Comparison of ENCODE assay signal across 1 cellular context in genomic region chr10:72625608-72626443, GRCh38.
A peak's percentile ranks its signal among the peaks of the same experiment; 100 is the strongest.
TF ChIP-seq lines count a peak whose summit lies in the region.

Gene MICU1 (minus strand): TSS chr10:72626079. CDS start chr10:72566793, 59,286 bp downstream.

TF ChIP-seq in HepG2, 621 proteins besides CTCF, POLR2A, EP300 and RAD21 (continued from another document and continues in another):
- TF ChIP-seq RAD51 (IDR thresholded peaks at IDR 0.05; ENCODE audit: borderline replicate concordance) (peak; percentile 71), NFYC (CRISPR knock-in tag; IDR thresholded peaks at IDR 0.05) (peak; percentile 40; the same call in 1 of the 2 replicates), FOXC1 (CRISPR knock-in tag; IDR thresholded peaks at IDR 0.05; ENCODE audit: borderline replicate concordance) (0 out of 2 replicates have a peak, but pooled peaks have one; percentile 65), ZNF451 (CRISPR knock-in tag; IDR thresholded peaks at IDR 0.05) (peak; percentile 67; the same call in 1 of the 2 replicates), MAZ (IDR thresholded peaks at IDR 0.05; ENCODE audit: borderline replicate concordance, low read depth, low read length) (peak; percentile 70; the same call in 1 of the 2 replicates), MAZ (CRISPR knock-in tag; IDR thresholded peaks at IDR 0.05; ENCODE audit: low read depth) (peak; percentile 86), HHEX (CRISPR knock-in tag; IDR thresholded peaks at IDR 0.05) (no peak), KMT2A (CRISPR knock-in tag; IDR thresholded peaks at IDR 0.05) (peak; percentile 91), ZNF839 (CRISPR knock-in tag; IDR thresholded peaks at IDR 0.05; ENCODE audit: borderline replicate concordance) (peak; percentile 87; the same call in 1 of the 2 replicates), HNF4G (IDR thresholded peaks at IDR 0.05; ENCODE audit: borderline replicate concordance, low read depth, low read length) (no peak), HNF4G (CRISPR knock-in tag; IDR thresholded peaks at IDR 0.05; ENCODE audit: borderline replicate concordance, low read depth) (no peak), CHD4 (IDR thresholded peaks at IDR 0.05; ENCODE audit: borderline replicate concordance, low read length) (no peak), ZNF883 (CRISPR knock-in tag; IDR thresholded peaks at IDR 0.05; ENCODE audit: not compliant biosample characterization) (peak; percentile 58), FOSL2 (CRISPR knock-in tag; IDR thresholded peaks at IDR 0.05) (peak; percentile 66), RXRB (CRISPR knock-in tag; IDR thresholded peaks at IDR 0.05; ENCODE audit: borderline replicate concordance) (peak; percentile 63; the same call in 1 of the 2 replicates), ZNF800 (CRISPR knock-in tag; IDR thresholded peaks at IDR 0.05) (0 out of 2 replicates have a peak, but pooled peaks have one; percentile 45), ARNTL (CRISPR knock-in tag; IDR thresholded peaks at IDR 0.05) (peak; percentile 87), ARNT2 (CRISPR knock-in tag; IDR thresholded peaks at IDR 0.05; ENCODE audit: low read depth) (no peak), NFRKB (IDR thresholded peaks at IDR 0.05) (no peak), ZBTB7A (CRISPR knock-in tag; IDR thresholded peaks at IDR 0.05) (peak; percentile 77; the same call in 1 of the 2 replicates), ASH2L (IDR thresholded peaks at IDR 0.05; ENCODE audit: insufficient read length, low read depth, low read length) (peak; percentile 83), PBX3 (CRISPR knock-in tag; IDR thresholded peaks at IDR 0.05; ENCODE audit: borderline replicate concordance) (no peak), ZBTB26 (CRISPR knock-in tag; IDR thresholded peaks at IDR 0.05; ENCODE audit: borderline replicate concordance) (0 out of 2 replicates have a peak, but pooled peaks have one; percentile 42), ZNF441 (CRISPR knock-in tag; IDR thresholded peaks at IDR 0.05; ENCODE audit: borderline replicate concordance) (no peak), ZIK1 (CRISPR knock-in tag; IDR thresholded peaks at IDR 0.05; ENCODE audit: borderline replicate concordance, low read depth) (0 out of 2 replicates have a peak, but pooled peaks have one; percentile 84), ZNF747 (CRISPR knock-in tag; IDR thresholded peaks at IDR 0.05; ENCODE audit: borderline replicate concordance) (0 out of 2 replicates have a peak, but pooled peaks have one; percentile 67), EEA1 (CRISPR knock-in tag; IDR thresholded peaks at IDR 0.05; ENCODE audit: borderline replicate concordance) (peak; percentile 80; the same call in 1 of the 2 replicates), HOXA5 (CRISPR knock-in tag; IDR thresholded peaks at IDR 0.05) (peak; percentile 86), ZBTB3 (CRISPR knock-in tag; IDR thresholded peaks at IDR 0.05; ENCODE audit: borderline replicate concordance, low read depth) (no peak), ZNF224 (CRISPR knock-in tag; IDR thresholded peaks at IDR 0.05) (0 out of 2 replicates have a peak, but pooled peaks have one; percentile 78), THAP11 (CRISPR knock-in tag; IDR thresholded peaks at IDR 0.05) (peak; percentile 88), NKX3-1 (CRISPR knock-in tag; IDR thresholded peaks at IDR 0.05) (0 out of 2 replicates have a peak, but pooled peaks have one; percentile 63), MIER3 (CRISPR knock-in tag; IDR thresholded peaks at IDR 0.05; ENCODE audit: borderline replicate concordance) (no peak), ZNF788 (CRISPR knock-in tag; IDR thresholded peaks at IDR 0.05; ENCODE audit: borderline replicate concordance) (peak; percentile 86; the same call in 1 of the 2 replicates), SOX5 (CRISPR knock-in tag; IDR thresholded peaks at IDR 0.05; ENCODE audit: borderline replicate concordance) (peak; percentile 52; the same call in 1 of the 2 replicates), ZBTB37 (CRISPR knock-in tag; IDR thresholded peaks at IDR 0.05) (no peak), ZNF274 (CRISPR knock-in tag; IDR thresholded peaks at IDR 0.05) (no peak), HDAC2 (CRISPR knock-in tag; IDR thresholded peaks at IDR 0.05) (peak; percentile 81), IRF2 (CRISPR knock-in tag; IDR thresholded peaks at IDR 0.05) (peak; percentile 79), ZNF33A (CRISPR knock-in tag; IDR thresholded peaks at IDR 0.05; ENCODE audit: borderline replicate concordance) (peak; percentile 73; the same call in 1 of the 2 replicates), ZMYM4 (CRISPR knock-in tag; IDR thresholded peaks at IDR 0.05) (peak; percentile 86), ZSCAN9 (CRISPR knock-in tag; IDR thresholded peaks at IDR 0.05; ENCODE audit: borderline replicate concordance) (0 out of 2 replicates have a peak, but pooled peaks have one; percentile 54), PHB2 (IDR thresholded peaks at IDR 0.05; ENCODE audit: partially characterized antibody) (no peak), YEATS4 (CRISPR knock-in tag; IDR thresholded peaks at IDR 0.05; ENCODE audit: borderline replicate concordance) (peak; percentile 88), ETV5 (CRISPR knock-in tag; IDR thresholded peaks at IDR 0.05; ENCODE audit: borderline replicate concordance) (peak; percentile 15; the same call in 1 of the 2 replicates), NFE2L1 (CRISPR knock-in tag; IDR thresholded peaks at IDR 0.05; ENCODE audit: borderline replicate concordance) (no peak), HNF1A (IDR thresholded peaks at IDR 0.05; ENCODE audit: low read depth) (no peak), HNF1A (CRISPR knock-in tag; IDR thresholded peaks at IDR 0.05; ENCODE audit: borderline replicate concordance) (peak; percentile 41; the same call in 1 of the 2 replicates), ZNF549 (CRISPR knock-in tag; IDR thresholded peaks at IDR 0.05) (no peak), TFE3 (CRISPR knock-in tag; IDR thresholded peaks at IDR 0.05) (peak; percentile 96), SAP130 (CRISPR knock-in tag; IDR thresholded peaks at IDR 0.05; ENCODE audit: low read depth) (peak; percentile 96), ZNF563 (CRISPR knock-in tag; IDR thresholded peaks at IDR 0.05) (no peak), MXD4 (CRISPR knock-in tag; IDR thresholded peaks at IDR 0.05) (0 out of 2 replicates have a peak, but pooled peaks have one; percentile 37), ZNF772 (CRISPR knock-in tag; IDR thresholded peaks at IDR 0.05) (peak; percentile 90; the same call in 1 of the 2 replicates), ZNF557 (CRISPR knock-in tag; IDR thresholded peaks at IDR 0.05) (peak; percentile 56; the same call in 1 of the 2 replicates), ZNF33B (CRISPR knock-in tag; IDR thresholded peaks at IDR 0.05) (no peak), NAIF1 (CRISPR knock-in tag; IDR thresholded peaks at IDR 0.05; ENCODE audit: borderline replicate concordance) (peak; percentile 42; the same call in 1 of the 2 replicates), MIXL1 (CRISPR knock-in tag; IDR thresholded peaks at IDR 0.05) (peak; percentile 87; the same call in 1 of the 2 replicates)
